In genomic region chr21:36322083-36322424, GRCh38 we compare ENCODE assay signal across 8 cellular contexts. TPM values are rescaled to one million over a fixed set of nuclear protein-coding genes. Genes with fewer than 3 reads are reported as not detected.
DNase-seq lines count a peak whose midpoint lies in the region; ATAC-seq and TF ChIP-seq lines count a peak whose summit lies in the region.

No MANE protein-coding gene starts in this region.

- H3K27ac Mint-ChIP-seq in activated CD4-positive, alpha-beta memory T cell treated with anti-CD3 and anti-CD28 coated beads, Interleukin-2, amount 10 ng/mL, durations not matched to agents 7 days and 5 days, result peak overlapping the region; percentile 96

- 71% methylated on average over 2 of the region's 2 CpGs for WGBS in right cardiac atrium
- 88% methylated on average over 2 of the region's 2 CpGs for WGBS in smooth muscle cell (ENCODE audit: low lambda C conversion rate)

- H3K27me3 ChIP-seq in right cardiac atrium (ENCODE audit: control insufficient read depth, insufficient read depth) (no peaks in the 10 kb centered on the region), smooth muscle cell (ENCODE audit: low read depth) (no peaks in the 10 kb centered on the region)

- no peaks in the 10 kb centered on the region for H3F3A ChIP-seq in smooth muscle cell (ENCODE audit: low read depth)

- no peaks in the 10 kb centered on the region for H3K27me3 Mint-ChIP-seq in activated CD4-positive, alpha-beta memory T cell treated with anti-CD3 and anti-CD28 coated beads, Interleukin-2, amount 10 ng/mL, durations not matched to agents 7 days and 5 days

- peaks cover 4% of the 10 kb centered on the region for H3K4me1 ChIP-seq in right cardiac atrium (ENCODE audit: control insufficient read depth, insufficient read depth, low read length)
- H3K4me1 ChIP-seq in smooth muscle cell (ENCODE audit: low read depth), result peaks cover 14% of the 10 kb centered on the region

- H4K20me1 ChIP-seq in smooth muscle cell (ENCODE audit: low read depth), result peaks cover 65% of the 10 kb centered on the region

- TF ChIP-seq CTCF in smooth muscle cell (IDR thresholded peaks at IDR 0.05; ENCODE audit: borderline replicate concordance, insufficient read depth, poor library complexity, severe bottlenecking), result no peak
- no peak for TF ChIP-seq CTCF in GM10266 (IDR thresholded peaks at IDR 0.05; ENCODE audit: control insufficient read depth, insufficient read depth, low read depth, missing control alignments)

- no peaks in the 10 kb centered on the region for H3K36me3 ChIP-seq in smooth muscle cell (ENCODE audit: low read depth)

- H3K36me3 Mint-ChIP-seq in activated CD4-positive, alpha-beta memory T cell treated with anti-CD3 and anti-CD28 coated beads, Interleukin-2, amount 10 ng/mL, durations not matched to agents 7 days and 5 days (ENCODE audit: low read depth), result peaks cover 49% of the 10 kb centered on the region

- H3K9me3 ChIP-seq in right cardiac atrium (ENCODE audit: control insufficient read depth, low read length), result no peaks in the 10 kb centered on the region
- no peaks in the 10 kb centered on the region for H3K9me3 ChIP-seq in smooth muscle cell (replicated peaks; ENCODE audit: low read depth)

- H3K4me3 Mint-ChIP-seq in activated CD4-positive, alpha-beta memory T cell treated with anti-CD3 and anti-CD28 coated beads, Interleukin-2, amount 10 ng/mL, durations not matched to agents 7 days and 5 days, result peak overlapping the region; percentile 88

- intact Hi-C loops in right cardiac atrium (cut with DNase I), result loop anchor here in 3 of 4 donors (10.0 kb wide), 2 partner anchors 167 to 177 kb away; partner anchors contain the start of gene DOP1B (in 1 of the 3)

- POLR2A ChIA-PET in HEK293T (lab: Yijun Ruan, JAX), result interaction anchor here (0.7 to 0.8 kb wide), 2 partner anchors 16 to 186 kb away, joined by 3 read pairs; no protein-coding TSS in a partner anchor
- POLR2A ChIA-PET in activated CD4-positive, alpha-beta memory T cell treated with anti-CD3 and anti-CD28 coated beads, Interleukin-2, amount 10 ng/mL, durations not matched to agents 7 days and 5 days (lab: Charles Lee), result interaction anchor here (1.6 to 6.0 kb wide), 10 partner anchors 8 to 262 kb away, joined by 7 to 237 read pairs (median 12); partner anchors contain the start of genes CHAF1B and SETD4

- H3K27ac ChIP-seq in right cardiac atrium (ENCODE audit: low read length) (peak overlapping the region; percentile 50), smooth muscle cell (ENCODE audit: low read depth) (peak overlapping the region; percentile 97)

- DNase-seq in HEK293T (ENCODE audit: extremely low spot score), result no peak
- no peak for DNase-seq in activated CD4-positive, alpha-beta memory T cell treated with anti-CD3 and anti-CD28 coated beads, Interleukin-2, amount 10 ng/mL, durations not matched to agents 7 days and 5 days
- DNase-seq in right cardiac atrium, result no peak
- DNase-seq in smooth muscle cell (lab: John Stamatoyannopoulos, UW; ENCODE audit: unreplicated experiment), result no peak
- no peak for DNase-seq in hippocampal formation (lab: John Stamatoyannopoulos, UW)
- no peak for DNase-seq in GM10266 (ENCODE audit: extremely low spot score)
- no peak for DNase-seq in DMS114 treated with DMSO at 0.1 percent for 48 hours (lab: John Stamatoyannopoulos, UW; ENCODE audit: unreplicated experiment)

- peaks cover 67% of the 10 kb centered on the region for H3K79me2 ChIP-seq in smooth muscle cell (ENCODE audit: low read depth)

- no peak overlapping the region for H2AFZ ChIP-seq in smooth muscle cell (ENCODE audit: low read depth)

- CTCF ChIA-PET in HEK293T (lab: Yijun Ruan, JAX), result interaction anchor here (0.6 kb wide), 1 partner anchor 200 kb away, joined by 3 read pairs; no protein-coding TSS in a partner anchor
- CTCF ChIA-PET in activated CD4-positive, alpha-beta memory T cell treated with anti-CD3 and anti-CD28 coated beads, Interleukin-2, amount 10 ng/mL, durations not matched to agents 7 days and 5 days (lab: Charles Lee), result interaction anchor here (0.7 to 4.2 kb wide), 10 partner anchors 9 to 169 kb away, joined by 3 to 36 read pairs (median 6); no protein-coding TSS in a partner anchor

- peak overlapping the region; percentile 88 for H3K4me2 ChIP-seq in smooth muscle cell

- no peak overlapping the region for H3K9ac ChIP-seq in smooth muscle cell (ENCODE audit: low read depth)

- H3K9me3 Mint-ChIP-seq in activated CD4-positive, alpha-beta memory T cell treated with anti-CD3 and anti-CD28 coated beads, Interleukin-2, amount 10 ng/mL, durations not matched to agents 7 days and 5 days, result no peaks in the 10 kb centered on the region

- H3K4me3 ChIP-seq in right cardiac atrium (ENCODE audit: low read length) (no peak overlapping the region), smooth muscle cell (peak overlapping the region; percentile 98)

- ATAC-seq in right cardiac atrium (no peak), GM19324 (IDR thresholded peaks at IDR 0.05; ENCODE audit: low FRiP score, unreplicated experiment) (no peak)

- peaks cover 32% of the 10 kb centered on the region for H3K4me1 Mint-ChIP-seq in activated CD4-positive, alpha-beta memory T cell treated with anti-CD3 and anti-CD28 coated beads, Interleukin-2, amount 10 ng/mL, durations not matched to agents 7 days and 5 days

TF ChIP-seq in HEK293T, 16 proteins besides CTCF, POLR2A, EP300 and RAD21:
- no peak for TF ChIP-seq ARNT (IDR thresholded peaks at IDR 0.05)
- peak; percentile 28; the same call in 1 of the 2 replicates for TF ChIP-seq PKNOX1 (IDR thresholded peaks at IDR 0.05)

RNA-seq across cellular contexts. Expression of gene MORC3, which starts 2.1 kb away (rescaled TPM):
- 10 to 100 TPM; 43.6 to 44.3 TPM for total RNA-seq in activated CD4-positive, alpha-beta memory T cell treated with anti-CD3 and anti-CD28 coated beads, Interleukin-2, amount 10 ng/mL, durations not matched to agents 7 days and 5 days
- total RNA-seq in right cardiac atrium (10 to 100 TPM; 20.6 to 23.1 (median 21.8) TPM), smooth muscle cell (44.3 and 58.1 TPM in 2 replicates)
- polyA plus RNA-seq in right cardiac atrium (10.0 TPM), smooth muscle cell (11.6 and 16.2 TPM in 2 replicates)
